21 cellular contexts compared by ENCODE assay signal in genomic region chr6:42509765-42510164, GRCh38. TPM values are rescaled to one million over a fixed set of nuclear protein-coding genes. Genes with fewer than 3 reads are reported as not detected.
DNase-seq lines count a peak whose midpoint lies in the region; ATAC-seq and TF ChIP-seq lines count a peak whose summit lies in the region.
"Had no signal": no experiment of that assay in that cellular context is flagged by ENCODE, and none has a peak within 500 bp of the region (broad histone marks: within the 10 kb centered on the region; RNA-seq: fewer than 3 reads in every experiment).

No MANE protein-coding gene starts in this region.

- POLR2A ChIA-PET in activated CD8-positive, alpha-beta T cell treated with anti-CD3 and anti-CD28 coated beads for 36 hours (lab: Charles Lee), result interaction anchor here (1.1 to 1.4 kb wide), 2 partner anchors 12 to 205 kb away, joined by 3 read pairs; no protein-coding TSS in a partner anchor
- POLR2A ChIA-PET in activated CD8-positive, alpha-beta T cell treated with anti-CD3 and anti-CD28 coated beads, Interleukin-2, amount 10 ng/mL, durations not matched to agents 7 days and 5 days (lab: Charles Lee), result no interaction called here

- DNase-seq in activated CD8-positive, alpha-beta T cell treated with anti-CD3 and anti-CD28 coated beads for 36 hours, result no peak
- no peak for DNase-seq in activated CD8-positive, alpha-beta T cell treated with anti-CD3 and anti-CD28 coated beads, Interleukin-2, amount 10 ng/mL, durations not matched to agents 7 days and 5 days
- peak; percentile 50 for DNase-seq in GM13977 (ENCODE audit: low spot score)
- peak; percentile 79 for DNase-seq in Karpas-422
- DNase-seq in smooth muscle cell (lab: John Stamatoyannopoulos, UW; ENCODE audit: unreplicated experiment), result no peak
- no peak for DNase-seq in NCI-H1105 (lab: John Stamatoyannopoulos, UW)
- DNase-seq in hepatocyte (ENCODE audit: low spot score), result no peak
- DNase-seq in head of caudate nucleus, result no peak
- DNase-seq: aorta, naive B cell, NCI-H1436 treated with DMSO at 0.1 percent for 48 hours, NCI-H2171 treated with DMSO at 0.1 percent for 48 hours, NCI-H748 treated with DMSO at 0.1 percent for 48 hours, SHP77 treated with DMSO at 0.1 percent for 48 hours, sigmoid colon, upper lobe of left lung had no signal

- no peaks in the 10 kb centered on the region for H3K9me2 ChIP-seq in Karpas-422 (replicated peaks; ENCODE audit: insufficient read depth, low read length)
- no peaks in the 10 kb centered on the region for H3K9me2 ChIP-seq in hepatocyte (replicated peaks; ENCODE audit: insufficient read depth)

- H3K27ac Mint-ChIP-seq in activated CD8-positive, alpha-beta T cell treated with anti-CD3 and anti-CD28 coated beads for 36 hours, result no peak overlapping the region
- H3K27ac Mint-ChIP-seq in activated CD8-positive, alpha-beta T cell treated with anti-CD3 and anti-CD28 coated beads, Interleukin-2, amount 10 ng/mL, durations not matched to agents 7 days and 5 days, result no peak overlapping the region
- H3K27ac Mint-ChIP-seq: GM23338, memory B cell, naive B cell had no signal

- H3K9me3 ChIP-seq in Karpas-422 (ENCODE audit: low read length) (no peaks in the 10 kb centered on the region), smooth muscle cell (replicated peaks; ENCODE audit: low read depth) (no peaks in the 10 kb centered on the region), hepatocyte (ENCODE audit: low read depth) (no peaks in the 10 kb centered on the region)
- H3K9me3 ChIP-seq: A549, BLaER1, sigmoid colon, upper lobe of left lung had no signal

- H3K27me3 ChIP-seq in Karpas-422 (ENCODE audit: low read length) (no peaks in the 10 kb centered on the region), smooth muscle cell (ENCODE audit: low read depth) (no peaks in the 10 kb centered on the region), hepatocyte (no peaks in the 10 kb centered on the region)
- H3K27me3 ChIP-seq: BLaER1, sigmoid colon, upper lobe of left lung had no signal

- H3K27ac ChIP-seq in Karpas-422 (ENCODE audit: low read length) (peak overlapping the region; percentile 17), smooth muscle cell (ENCODE audit: low read depth) (peak overlapping the region; percentile 65), hepatocyte (no peak overlapping the region)
- H3K27ac ChIP-seq: A549, BLaER1, sigmoid colon, upper lobe of left lung had no signal

- peak; percentile 78 for ATAC-seq in activated CD8-positive, alpha-beta T cell treated with anti-CD3 and anti-CD28 coated beads for 36 hours
- no peak for ATAC-seq in activated CD8-positive, alpha-beta T cell treated with anti-CD3 and anti-CD28 coated beads, Interleukin-2, amount 10 ng/mL, durations not matched to agents 7 days and 5 days
- ATAC-seq: A549, GM23338 had no signal

- in situ Hi-C loops in GM13977 (cut with MboI; ENCODE audit: low pct_unique_long_range_greater_than_20kb, low sequenced_read_pairs, unreplicated experiment), result no loop called here

- H3K4me3 ChIP-seq in Karpas-422 (ENCODE audit: low read length) (0 out of 2 replicates have a peak overlapping the region, but pooled peaks have one; percentile 4), smooth muscle cell (no peak overlapping the region), hepatocyte (no peak overlapping the region)
- H3K4me3 ChIP-seq: A549, BLaER1, GM23338, sigmoid colon, upper lobe of left lung had no signal

- H3K4me2 ChIP-seq in Karpas-422 (ENCODE audit: low read depth, low read length, poor library complexity, severe bottlenecking) (peak overlapping the region; percentile 31), smooth muscle cell (peak overlapping the region; percentile 28), hepatocyte (no peak overlapping the region)
- H3K4me2 ChIP-seq: A549, BLaER1, GM23338 had no signal

- H3K4me1 ChIP-seq in Karpas-422 (ENCODE audit: low read length) (peaks cover 61% of the 10 kb centered on the region), smooth muscle cell (ENCODE audit: low read depth) (no peaks in the 10 kb centered on the region), hepatocyte (ENCODE audit: insufficient read depth) (no peaks in the 10 kb centered on the region)
- H3K4me1 ChIP-seq: sigmoid colon, upper lobe of left lung had no signal

- intact Hi-C loops in activated CD8-positive, alpha-beta T cell treated with anti-CD3 and anti-CD28 coated beads for 36 hours (cut with micrococcal nuclease), result no loop called here
- intact Hi-C loops in head of caudate nucleus (cut with DNase I), result no loop called here

- CTCF ChIA-PET in activated CD8-positive, alpha-beta T cell treated with anti-CD3 and anti-CD28 coated beads for 36 hours (lab: Charles Lee), result interaction anchor here (1.0 to 5.3 kb wide), 6 partner anchors 22 to 406 kb away, joined by 3 to 30 read pairs (median 5); no protein-coding TSS in a partner anchor
- CTCF ChIA-PET in activated CD8-positive, alpha-beta T cell treated with anti-CD3 and anti-CD28 coated beads, Interleukin-2, amount 10 ng/mL, durations not matched to agents 7 days and 5 days (lab: Charles Lee), result interaction anchor here (1.6 to 4.1 kb wide), 2 partner anchors 22 to 38 kb away, joined by 7 to 24 read pairs; no protein-coding TSS in a partner anchor

- H3K36me3 Mint-ChIP-seq in activated CD8-positive, alpha-beta T cell treated with anti-CD3 and anti-CD28 coated beads for 36 hours (ENCODE audit: low read depth), result no peaks in the 10 kb centered on the region
- H3K36me3 Mint-ChIP-seq in activated CD8-positive, alpha-beta T cell treated with anti-CD3 and anti-CD28 coated beads, Interleukin-2, amount 10 ng/mL, durations not matched to agents 7 days and 5 days (ENCODE audit: low read depth), result no peaks in the 10 kb centered on the region
- H3K36me3 Mint-ChIP-seq: memory B cell, naive B cell had no signal

- no peak overlapping the region for H3K9ac ChIP-seq in Karpas-422 (ENCODE audit: low read length)
- no peak overlapping the region for H3K9ac ChIP-seq in smooth muscle cell (ENCODE audit: low read depth)
- H3K9ac ChIP-seq: BLaER1 had no signal

- H3K79me2 ChIP-seq in Karpas-422 (ENCODE audit: low read length) (no peaks in the 10 kb centered on the region), smooth muscle cell (ENCODE audit: low read depth) (no peaks in the 10 kb centered on the region), hepatocyte (no peaks in the 10 kb centered on the region)

- H3K9me3 Mint-ChIP-seq in activated CD8-positive, alpha-beta T cell treated with anti-CD3 and anti-CD28 coated beads for 36 hours, result no peaks in the 10 kb centered on the region
- H3K9me3 Mint-ChIP-seq in activated CD8-positive, alpha-beta T cell treated with anti-CD3 and anti-CD28 coated beads, Interleukin-2, amount 10 ng/mL, durations not matched to agents 7 days and 5 days (ENCODE audit: insufficient read depth), result no peaks in the 10 kb centered on the region
- H3K9me3 Mint-ChIP-seq: central memory CD8-positive, alpha-beta T cell; GM23338; memory B cell; naive B cell had no signal

- 76% methylated on average over 2 of the region's 2 CpGs for WGBS in smooth muscle cell (ENCODE audit: low lambda C conversion rate)
- WGBS in hepatocyte (ENCODE audit: low lambda C conversion rate, missing lambda C conversion rate), result 93% methylated on average over 2 of the region's 2 CpGs

- TF ChIP-seq CTCF in activated CD8-positive, alpha-beta T cell treated with anti-CD3 and anti-CD28 coated beads for 36 hours (IDR thresholded peaks at IDR 0.05), result no peak
- TF ChIP-seq CTCF in GM13977 (IDR thresholded peaks at IDR 0.05; ENCODE audit: extremely low read depth, insufficient read depth, missing control alignments) (no peak), smooth muscle cell (IDR thresholded peaks at IDR 0.05; ENCODE audit: borderline replicate concordance, insufficient read depth, poor library complexity, severe bottlenecking) (no peak), hepatocyte (IDR thresholded peaks at IDR 0.05; ENCODE audit: poor library complexity) (no peak)

- peaks cover 2% of the 10 kb centered on the region for H3K4me1 Mint-ChIP-seq in activated CD8-positive, alpha-beta T cell treated with anti-CD3 and anti-CD28 coated beads for 36 hours (ENCODE audit: low read depth)
- no peaks in the 10 kb centered on the region for H3K4me1 Mint-ChIP-seq in activated CD8-positive, alpha-beta T cell treated with anti-CD3 and anti-CD28 coated beads, Interleukin-2, amount 10 ng/mL, durations not matched to agents 7 days and 5 days (ENCODE audit: low read depth)
- H3K4me1 Mint-ChIP-seq: central memory CD8-positive, alpha-beta T cell had no signal

- no peak overlapping the region for H3K4me3 Mint-ChIP-seq in activated CD8-positive, alpha-beta T cell treated with anti-CD3 and anti-CD28 coated beads for 36 hours
- H3K4me3 Mint-ChIP-seq in activated CD8-positive, alpha-beta T cell treated with anti-CD3 and anti-CD28 coated beads, Interleukin-2, amount 10 ng/mL, durations not matched to agents 7 days and 5 days, result no peak overlapping the region
- H3K4me3 Mint-ChIP-seq: central memory CD8-positive, alpha-beta T cell; GM23338; memory B cell; naive B cell had no signal

- H3K27me3 Mint-ChIP-seq in activated CD8-positive, alpha-beta T cell treated with anti-CD3 and anti-CD28 coated beads for 36 hours, result no peaks in the 10 kb centered on the region
- H3K27me3 Mint-ChIP-seq in activated CD8-positive, alpha-beta T cell treated with anti-CD3 and anti-CD28 coated beads, Interleukin-2, amount 10 ng/mL, durations not matched to agents 7 days and 5 days (ENCODE audit: low read depth), result peaks cover 5% of the 10 kb centered on the region
- H3K27me3 Mint-ChIP-seq: central memory CD8-positive, alpha-beta T cell; memory B cell had no signal

- H3F3A ChIP-seq in smooth muscle cell (ENCODE audit: low read depth), result peaks cover 3% of the 10 kb centered on the region

- H3K36me3 ChIP-seq in Karpas-422 (ENCODE audit: insufficient read depth, low read length) (no peaks in the 10 kb centered on the region), smooth muscle cell (ENCODE audit: low read depth) (no peaks in the 10 kb centered on the region), hepatocyte (replicated peaks; ENCODE audit: insufficient read depth, low read depth) (no peaks in the 10 kb centered on the region)
- H3K36me3 ChIP-seq: BLaER1, sigmoid colon, upper lobe of left lung had no signal

- H4K20me1 ChIP-seq in Karpas-422 (ENCODE audit: insufficient read depth, low read depth, low read length) (no peaks in the 10 kb centered on the region), smooth muscle cell (ENCODE audit: low read depth) (no peaks in the 10 kb centered on the region), hepatocyte (ENCODE audit: insufficient read depth, poor library complexity, severe bottlenecking) (no peaks in the 10 kb centered on the region)
- H4K20me1 ChIP-seq: BLaER1 had no signal

- H2AFZ ChIP-seq in Karpas-422 (ENCODE audit: low read length) (peak overlapping the region; percentile 44), smooth muscle cell (ENCODE audit: low read depth) (no peak overlapping the region), hepatocyte (no peak overlapping the region)
- H2AFZ ChIP-seq: GM23338 had no signal

RNA-seq across cellular contexts. Expression of gene UBR2, which starts 54.1 kb away (rescaled TPM):
- 10 to 100 TPM; 24.5 to 25.8 TPM for total RNA-seq in activated CD8-positive, alpha-beta T cell treated with anti-CD3 and anti-CD28 coated beads for 36 hours
- 10 to 100 TPM; 23.6 to 24.8 TPM for total RNA-seq in activated CD8-positive, alpha-beta T cell treated with anti-CD3 and anti-CD28 coated beads, Interleukin-2, amount 10 ng/mL, durations not matched to agents 7 days and 5 days
- 22.6 and 28.4 TPM in 2 replicates for total RNA-seq in Karpas-422 (2014; rRNA removed; shearing (Covaris generic); ENCODE audit: low replicate concordance)
- total RNA-seq in smooth muscle cell (22.6 and 29.7 TPM in 2 replicates), hepatocyte (24.4 and 25.8 TPM in 2 replicates)
- polyA plus RNA-seq in smooth muscle cell (7.4 and 8.1 TPM in 2 replicates), hepatocyte (7.5 and 8.1 TPM in 2 replicates)

RNA-seq across cellular contexts. Expression of gene TRERF1, which starts 58.0 kb away (rescaled TPM):
- 1 to 10 TPM; 6.5 to 6.9 TPM for total RNA-seq in activated CD8-positive, alpha-beta T cell treated with anti-CD3 and anti-CD28 coated beads for 36 hours
- total RNA-seq in activated CD8-positive, alpha-beta T cell treated with anti-CD3 and anti-CD28 coated beads, Interleukin-2, amount 10 ng/mL, durations not matched to agents 7 days and 5 days, result 10 to 100 TPM; 11.3 to 11.8 TPM
- 30.2 and 32.7 TPM in 2 replicates for total RNA-seq in Karpas-422 (2014; rRNA removed; shearing (Covaris generic); ENCODE audit: low replicate concordance)
- total RNA-seq in smooth muscle cell, result 3.5 and 3.7 TPM in 2 replicates
- 4.5 and 5.3 TPM in 2 replicates for polyA plus RNA-seq in smooth muscle cell
- total RNA-seq in hepatocyte, result 3.1 and 5.1 TPM in 2 replicates
- 3.2 and 5.2 TPM in 2 replicates for polyA plus RNA-seq in hepatocyte

Comparison
In these comparisons a context has a peak if more than half of its experiments do, and no peak if none do; other contexts are left out.
1. DNase-seq: peak in GM13977 (single experiment) and Karpas-422 (single experiment); none in activated CD8-positive, alpha-beta T cell treated with anti-CD3 and anti-CD28 coated beads for 36 hours (single experiment), activated CD8-positive, alpha-beta T cell treated with anti-CD3 and anti-CD28 coated beads, Interleukin-2, amount 10 ng/mL, durations not matched to agents 7 days and 5 days (single experiment), smooth muscle cell (single experiment), NCI-H1105 (single experiment), hepatocyte (single experiment) and head of caudate nucleus (0 of 42).